ENCODE assay signal across 20 cellular contexts in the genomic region with DNA sequence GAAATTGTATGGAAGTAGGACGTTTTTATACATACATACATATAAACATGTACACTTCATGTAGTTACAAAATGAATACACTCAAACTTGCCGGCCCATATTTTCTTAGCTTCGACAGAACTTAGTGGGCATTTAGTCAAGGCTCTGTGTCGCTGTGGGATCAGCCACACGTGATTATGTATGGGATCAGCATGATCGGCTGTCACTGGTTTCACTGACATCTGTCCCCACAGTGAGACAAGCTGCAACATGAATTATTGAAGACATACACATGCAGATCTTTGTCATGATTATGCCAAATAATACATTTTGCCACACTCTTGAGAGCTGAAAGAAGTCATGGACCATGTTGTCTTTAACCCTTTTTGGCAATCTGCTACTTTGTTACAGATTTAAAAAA.
"Had no signal": no experiment of that assay in that cellular context is flagged by ENCODE, and none has a peak within 500 bp of the region (broad histone marks: within the 10 kb centered on the region; RNA-seq: fewer than 3 reads in every experiment).

No MANE protein-coding gene starts in this region.

- H3K4me1 Mint-ChIP-seq: naive thymus-derived CD4-positive, alpha-beta T cell; nephron progenitor cell; stimulated activated naive B cell treated with anti-CD40 and anti-IgM and Interleukin-4, amounts not matched to agents 10 μg/mL and 1 μg/mL and 100 μg/mL, for 72 hours; stimulated activated naive CD8-positive, alpha-beta T cell treated with anti-CD3 and anti-CD28 coated beads, Interleukin-15, amount 100 ng/mL, for 72 hours had no signal

- H3K36me3 ChIP-seq: esophagus muscularis mucosa, gastrocnemius medialis, neutrophil, sigmoid colon, tibial nerve, upper lobe of right lung, vagina had no signal

- H3K4me3 ChIP-seq: esophagus muscularis mucosa, gastrocnemius medialis, psoas muscle, sigmoid colon, skin epidermis, testis, tibial nerve, upper lobe of right lung, vagina had no signal

- H3K27ac Mint-ChIP-seq: naive thymus-derived CD4-positive, alpha-beta T cell; nephron progenitor cell; stimulated activated naive B cell treated with anti-CD40 and anti-IgM and Interleukin-4, amounts not matched to agents 10 μg/mL and 1 μg/mL and 100 μg/mL, for 72 hours; stimulated activated naive CD8-positive, alpha-beta T cell treated with anti-CD3 and anti-CD28 coated beads, Interleukin-15, amount 100 ng/mL, for 72 hours had no signal

- H3K36me3 Mint-ChIP-seq: naive thymus-derived CD4-positive, alpha-beta T cell; stimulated activated naive B cell treated with anti-CD40 and anti-IgM and Interleukin-4, amounts not matched to agents 10 μg/mL and 1 μg/mL and 100 μg/mL, for 72 hours had no signal

- H3K9me3 ChIP-seq: esophagus muscularis mucosa, gastrocnemius medialis, neutrophil, psoas muscle, sigmoid colon, testis, tibial nerve, upper lobe of right lung, vagina had no signal

- H3K9me3 Mint-ChIP-seq: nephron progenitor cell; stimulated activated naive B cell treated with anti-CD40 and anti-IgM and Interleukin-4, amounts not matched to agents 10 μg/mL and 1 μg/mL and 100 μg/mL, for 72 hours; stimulated activated naive CD8-positive, alpha-beta T cell treated with anti-CD3 and anti-CD28 coated beads, Interleukin-15, amount 100 ng/mL, for 72 hours had no signal

- H3K27me3 ChIP-seq: esophagus muscularis mucosa, gastrocnemius medialis, neutrophil, sigmoid colon, testis, tibial nerve, upper lobe of right lung, vagina had no signal

- H3K4me3 Mint-ChIP-seq: naive thymus-derived CD4-positive, alpha-beta T cell; nephron progenitor cell; stimulated activated naive B cell treated with anti-CD40 and anti-IgM and Interleukin-4, amounts not matched to agents 10 μg/mL and 1 μg/mL and 100 μg/mL, for 72 hours; stimulated activated naive CD8-positive, alpha-beta T cell treated with anti-CD3 and anti-CD28 coated beads, Interleukin-15, amount 100 ng/mL, for 72 hours had no signal

- H3K27me3 Mint-ChIP-seq: naive thymus-derived CD4-positive, alpha-beta T cell; stimulated activated naive B cell treated with anti-CD40 and anti-IgM and Interleukin-4, amounts not matched to agents 10 μg/mL and 1 μg/mL and 100 μg/mL, for 72 hours; stimulated activated naive CD8-positive, alpha-beta T cell treated with anti-CD3 and anti-CD28 coated beads, Interleukin-15, amount 100 ng/mL, for 72 hours had no signal

- DNase-seq: effector memory CD4-positive, alpha-beta T cell; gastrocnemius medialis; islet precursor cell; mammary epithelial cell; naive thymus-derived CD4-positive, alpha-beta T cell; nephron progenitor cell; psoas muscle; sigmoid colon; stimulated activated CD4-positive, alpha-beta T cell treated with anti-CD3 and anti-CD28 coated beads, Interleukin-2, amount 100 ng/mL, for 24 hours; stimulated activated CD4-positive, alpha-beta T cell treated with anti-CD3 and anti-CD28 coated beads, Interleukin-4, amount 100 ng/mL, for 4 hours; stimulated activated naive B cell treated with anti-CD40 and anti-IgM and Interleukin-4, amounts not matched to agents 10 μg/mL and 1 μg/mL and 100 μg/mL, for 72 hours; stimulated activated naive CD8-positive, alpha-beta T cell treated with anti-CD3 and anti-CD28 coated beads, Interleukin-15, amount 100 ng/mL, for 72 hours; testis; upper lobe of right lung had no signal

- H3K27ac ChIP-seq: epithelial cell of prostate, esophagus muscularis mucosa, gastrocnemius medialis, neutrophil, psoas muscle, sigmoid colon, skin epidermis, testis, tibial nerve, upper lobe of right lung, vagina had no signal
